ENCODE assay signal across 23 cellular contexts in genomic region chrX:22922961-22923360, GRCh38.
DNase-seq lines count a peak whose midpoint lies in the region; ATAC-seq and TF ChIP-seq lines count a peak whose summit lies in the region.
"Had no signal": no experiment of that assay in that cellular context is flagged by ENCODE, and none has a peak within 500 bp of the region (broad histone marks: within the 10 kb centered on the region; RNA-seq: fewer than 3 reads in every experiment).

No MANE protein-coding gene starts in this region.

- CTCF ChIA-PET in activated CD4-positive, alpha-beta T cell treated with anti-CD3 and anti-CD28 coated beads, Interleukin-2, amount 10 ng/mL, durations not matched to agents 7 days and 5 days (lab: Charles Lee), result interaction anchor here (0.6 kb wide), 1 partner anchor 515 kb away, joined by 3 read pairs; no protein-coding TSS in a partner anchor

- no peak overlapping the region for H3K9ac ChIP-seq in mesenchymal stem cell (ENCODE audit: low read length)
- H3K9ac ChIP-seq: BLaER1 had no signal

- no peak overlapping the region for H4K8ac ChIP-seq in mesenchymal stem cell (ENCODE audit: low read length)

- H3K4me3 ChIP-seq in brain microvascular endothelial cell (ENCODE audit: low read depth, low read length), result no peak overlapping the region
- no peak overlapping the region for H3K4me3 ChIP-seq in mesenchymal stem cell (ENCODE audit: insufficient read depth in 1 of 2, low read depth in 1 of 2, low read length in 2 of 2)
- H3K4me3 ChIP-seq: BLaER1, heart right ventricle, smooth muscle cell had no signal

- H3K4me3 Mint-ChIP-seq in activated CD4-positive, alpha-beta T cell treated with anti-CD3 and anti-CD28 coated beads, Interleukin-2, amount 10 ng/mL, durations not matched to agents 7 days and 5 days, result no peak overlapping the region
- H3K4me3 Mint-ChIP-seq: T-cell had no signal

- H4K91ac ChIP-seq in mesenchymal stem cell (ENCODE audit: low read length), result no peak overlapping the region

- no peak overlapping the region for H3K4ac ChIP-seq in mesenchymal stem cell (ENCODE audit: low read depth in 1 of 2, low read length in 2 of 2)

- 76% methylated on average over 5 of the region's 5 CpGs for WGBS in mesenchymal stem cell

- H3K36me3 Mint-ChIP-seq in activated CD4-positive, alpha-beta T cell treated with anti-CD3 and anti-CD28 coated beads, Interleukin-2, amount 10 ng/mL, durations not matched to agents 7 days and 5 days (ENCODE audit: low read depth), result no peaks in the 10 kb centered on the region
- H3K36me3 Mint-ChIP-seq: T-cell had no signal

- H3K4me2 ChIP-seq in mesenchymal stem cell (ENCODE audit: low read length, poor library complexity, severe bottlenecking), result no peak overlapping the region
- H3K4me2 ChIP-seq: BLaER1, smooth muscle cell had no signal

- no peak for TF ChIP-seq CTCF in brain microvascular endothelial cell (IDR thresholded peaks at IDR 0.05; ENCODE audit: low read depth, low read length, missing control alignments)

- H3K9me3 Mint-ChIP-seq in activated CD4-positive, alpha-beta T cell treated with anti-CD3 and anti-CD28 coated beads, Interleukin-2, amount 10 ng/mL, durations not matched to agents 7 days and 5 days, result no peaks in the 10 kb centered on the region
- H3K9me3 Mint-ChIP-seq: T-cell had no signal

- ATAC-seq in GM19035 (IDR thresholded peaks at IDR 0.05; ENCODE audit: unreplicated experiment) (no peak), HG02759 (IDR thresholded peaks at IDR 0.05; ENCODE audit: unreplicated experiment) (no peak)
- ATAC-seq: heart right ventricle, T-cell had no signal

- H2AK5ac ChIP-seq in mesenchymal stem cell (ENCODE audit: low read length, severe bottlenecking), result no peak overlapping the region

- H3K79me1 ChIP-seq in mesenchymal stem cell (replicated peaks; ENCODE audit: low read length, poor library complexity, severe bottlenecking), result no peaks in the 10 kb centered on the region

- no peak overlapping the region for H3K18ac ChIP-seq in mesenchymal stem cell (ENCODE audit: low read depth in 1 of 2, low read length in 2 of 2)

- no peak overlapping the region for H2BK12ac ChIP-seq in mesenchymal stem cell (ENCODE audit: low read length in 2 of 2)

- H3K23ac ChIP-seq in mesenchymal stem cell (ENCODE audit: low read length in 2 of 2), result no peak overlapping the region

- no peaks in the 10 kb centered on the region for H3K27me3 Mint-ChIP-seq in activated CD4-positive, alpha-beta T cell treated with anti-CD3 and anti-CD28 coated beads, Interleukin-2, amount 10 ng/mL, durations not matched to agents 7 days and 5 days
- H3K27me3 Mint-ChIP-seq: T-cell had no signal

- H2BK120ac ChIP-seq in mesenchymal stem cell (ENCODE audit: low read depth, low read length), result no peak overlapping the region

- H3K4me1 ChIP-seq in mesenchymal stem cell (ENCODE audit: control insufficient read depth, insufficient read depth, low read depth, low read length), result no peaks in the 10 kb centered on the region
- H3K4me1 ChIP-seq: heart right ventricle had no signal

- H3K27ac ChIP-seq in brain microvascular endothelial cell (no peak overlapping the region), mesenchymal stem cell (ENCODE audit: low read length, poor library complexity, severe bottlenecking) (no peak overlapping the region)
- H3K27ac ChIP-seq: BLaER1, heart right ventricle had no signal

- no peaks in the 10 kb centered on the region for H3K36me3 ChIP-seq in brain microvascular endothelial cell (replicated peaks)
- H3K36me3 ChIP-seq in mesenchymal stem cell (ENCODE audit: control insufficient read depth in 1 of 2, insufficient read depth in 2 of 2, low read depth in 1 of 2, low read length in 2 of 2), result no peaks in the 10 kb centered on the region
- H3K36me3 ChIP-seq: BLaER1, heart right ventricle had no signal

- in situ Hi-C loops in KBM-7 (cut with MboI; ENCODE audit: low pct_unique_long_range_greater_than_20kb, low sequenced_read_pairs) (no loop called here), brain microvascular endothelial cell (cut with HindIII; ENCODE audit: low pct_ligation_motif_present, low sequenced_read_pairs) (no loop called here)

- H2AFZ ChIP-seq in mesenchymal stem cell (ENCODE audit: low read depth, low read length), result no peak overlapping the region

- no peak overlapping the region for H3K14ac ChIP-seq in mesenchymal stem cell (ENCODE audit: low read length in 2 of 2)

- H2BK5ac ChIP-seq in mesenchymal stem cell (ENCODE audit: low read depth, low read length, poor library complexity, severe bottlenecking), result no peak overlapping the region

- no peaks in the 10 kb centered on the region for H3K9me3 ChIP-seq in mesenchymal stem cell (ENCODE audit: control insufficient read depth, low read length)
- H3K9me3 ChIP-seq: BLaER1, heart right ventricle had no signal

- no peak overlapping the region for H2BK15ac ChIP-seq in mesenchymal stem cell (ENCODE audit: low read depth, poor library complexity, severe bottlenecking)

- POLR2A ChIA-PET in activated CD4-positive, alpha-beta T cell treated with anti-CD3 and anti-CD28 coated beads, Interleukin-2, amount 10 ng/mL, durations not matched to agents 7 days and 5 days (lab: Charles Lee), result no interaction called here

- H3K27ac Mint-ChIP-seq in activated CD4-positive, alpha-beta T cell treated with anti-CD3 and anti-CD28 coated beads, Interleukin-2, amount 10 ng/mL, durations not matched to agents 7 days and 5 days, result no peak overlapping the region
- H3K27ac Mint-ChIP-seq: T-cell had no signal

- H3K4me1 Mint-ChIP-seq in activated CD4-positive, alpha-beta T cell treated with anti-CD3 and anti-CD28 coated beads, Interleukin-2, amount 10 ng/mL, durations not matched to agents 7 days and 5 days, result no peaks in the 10 kb centered on the region
- H3K4me1 Mint-ChIP-seq: T-cell had no signal

- DNase-seq in AG20443 (ENCODE audit: low spot score) (peak; percentile 5), KBM-7 (peak; percentile 20), brain microvascular endothelial cell (peak; percentile 58), mesenchymal stem cell (peak; percentile 47), HCEC 1CT (no peak)
- DNase-seq in activated CD4-positive, alpha-beta T cell treated with anti-CD3 and anti-CD28 coated beads, Interleukin-2, amount 10 ng/mL, durations not matched to agents 7 days and 5 days, result no peak
- DNase-seq: activated CD4-positive, CD25-positive, alpha-beta regulatory T cell; activated naive CD4-positive, alpha-beta T cell treated with Interleukin-2 at 50 U/mL for 16 hours; central memory CD4-positive, alpha-beta T cell; DMS79; H7; heart right ventricle; kidney; midbrain; NCI-H1694; NCI-H526; occipital lobe; stimulated activated naive CD4-positive, alpha-beta T cell treated with Interleukin-2 at 50 U/mL for 16 hours; T-cell had no signal

- H3K27me3 ChIP-seq in brain microvascular endothelial cell (replicated peaks), result no peaks in the 10 kb centered on the region
- no peaks in the 10 kb centered on the region for H3K27me3 ChIP-seq in mesenchymal stem cell (ENCODE audit: control insufficient read depth in 1 of 2, insufficient read depth in 1 of 2, low read length in 2 of 2)
- H3K27me3 ChIP-seq: BLaER1, heart right ventricle had no signal

Comparison
In these comparisons a context has a peak if more than half of its experiments do, and no peak if none do; other contexts are left out.
1. DNase-seq: peak in AG20443 (single experiment), KBM-7 (single experiment), brain microvascular endothelial cell (single experiment) and mesenchymal stem cell (single experiment); none in HCEC 1CT (single experiment) and activated CD4-positive, alpha-beta T cell treated with anti-CD3 and anti-CD28 coated beads, Interleukin-2, amount 10 ng/mL, durations not matched to agents 7 days and 5 days (single experiment).